ENCODE assay signal across 8 cellular contexts in the genomic region with DNA sequence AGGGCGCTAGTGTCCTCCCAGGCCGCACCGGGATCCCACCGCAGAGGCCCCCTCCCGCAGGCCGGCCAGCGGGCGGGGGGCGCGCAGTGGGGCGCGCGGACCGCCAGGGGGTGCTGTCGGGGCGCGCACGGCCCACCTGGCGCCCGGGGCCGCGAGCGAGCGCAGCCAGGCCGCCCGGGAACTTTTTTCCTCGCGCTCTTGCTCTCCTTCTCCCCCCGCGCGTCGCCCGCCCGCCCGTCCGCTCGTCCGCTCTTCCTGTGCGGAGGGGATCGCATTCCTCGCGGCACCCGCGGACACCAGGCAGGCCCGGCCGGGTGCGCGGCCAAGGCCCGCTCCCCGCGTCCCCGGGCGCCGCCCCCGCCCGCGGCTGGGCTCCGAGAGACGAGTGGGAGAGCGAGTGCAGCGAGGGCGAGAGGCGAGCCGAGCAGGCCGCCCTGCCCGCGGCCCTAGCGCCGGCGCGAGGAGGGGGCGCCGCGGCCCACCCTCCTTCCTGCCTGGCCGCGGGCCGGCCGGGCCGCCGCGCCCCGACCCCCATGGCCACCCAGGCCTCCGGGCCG. TPM values are rescaled to one million over a fixed set of nuclear protein-coding genes. Genes with fewer than 3 reads are reported as not detected.
DNase-seq lines count a peak whose midpoint lies in the region; ATAC-seq, FAIRE-seq and TF ChIP-seq lines count a peak whose summit lies in the region.

A gene with protein sequence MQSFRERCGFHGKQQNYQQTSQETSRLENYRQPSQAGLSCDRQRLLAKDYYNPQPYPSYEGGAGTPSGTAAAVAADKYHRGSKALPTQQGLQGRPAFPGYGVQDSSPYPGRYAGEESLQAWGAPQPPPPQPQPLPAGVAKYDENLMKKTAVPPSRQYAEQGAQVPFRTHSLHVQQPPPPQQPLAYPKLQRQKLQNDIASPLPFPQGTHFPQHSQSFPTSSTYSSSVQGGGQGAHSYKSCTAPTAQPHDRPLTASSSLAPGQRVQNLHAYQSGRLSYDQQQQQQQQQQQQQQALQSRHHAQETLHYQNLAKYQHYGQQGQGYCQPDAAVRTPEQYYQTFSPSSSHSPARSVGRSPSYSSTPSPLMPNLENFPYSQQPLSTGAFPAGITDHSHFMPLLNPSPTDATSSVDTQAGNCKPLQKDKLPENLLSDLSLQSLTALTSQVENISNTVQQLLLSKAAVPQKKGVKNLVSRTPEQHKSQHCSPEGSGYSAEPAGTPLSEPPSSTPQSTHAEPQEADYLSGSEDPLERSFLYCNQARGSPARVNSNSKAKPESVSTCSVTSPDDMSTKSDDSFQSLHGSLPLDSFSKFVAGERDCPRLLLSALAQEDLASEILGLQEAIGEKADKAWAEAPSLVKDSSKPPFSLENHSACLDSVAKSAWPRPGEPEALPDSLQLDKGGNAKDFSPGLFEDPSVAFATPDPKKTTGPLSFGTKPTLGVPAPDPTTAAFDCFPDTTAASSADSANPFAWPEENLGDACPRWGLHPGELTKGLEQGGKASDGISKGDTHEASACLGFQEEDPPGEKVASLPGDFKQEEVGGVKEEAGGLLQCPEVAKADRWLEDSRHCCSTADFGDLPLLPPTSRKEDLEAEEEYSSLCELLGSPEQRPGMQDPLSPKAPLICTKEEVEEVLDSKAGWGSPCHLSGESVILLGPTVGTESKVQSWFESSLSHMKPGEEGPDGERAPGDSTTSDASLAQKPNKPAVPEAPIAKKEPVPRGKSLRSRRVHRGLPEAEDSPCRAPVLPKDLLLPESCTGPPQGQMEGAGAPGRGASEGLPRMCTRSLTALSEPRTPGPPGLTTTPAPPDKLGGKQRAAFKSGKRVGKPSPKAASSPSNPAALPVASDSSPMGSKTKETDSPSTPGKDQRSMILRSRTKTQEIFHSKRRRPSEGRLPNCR (N-terminal part only) (plus strand): TSS at position 272 of the 557 bp plus-strand sequence. CDS start 111,491 bp downstream, outside the sequence.

- no peak for FAIRE-seq in pancreas (lab: Jason Lieb, UNC)

- ATAC-seq in activated naive CD8-positive, alpha-beta T cell treated with anti-CD3 and anti-CD28 coated beads, Interleukin-2, amount 50 U/mL, for 24 hours = peak; percentile 47
- ATAC-seq in pancreas = peak; percentile 72 to 80 (median 73)

- peaks cover 39% of the 10 kb centered on the region for H3K4me1 Mint-ChIP-seq in activated naive CD8-positive, alpha-beta T cell treated with anti-CD3 and anti-CD28 coated beads, Interleukin-2, amount 50 U/mL, for 24 hours
- peaks cover 47% of the 10 kb centered on the region for H3K4me1 Mint-ChIP-seq in type B pancreatic cell (ENCODE audit: unreplicated experiment)

- H3K4me3 ChIP-seq in cardiac muscle cell = peak within 1 kb of the TSS; percentile 78
- H3K4me3 ChIP-seq in pancreas = peak within 1 kb of the TSS; percentile 57 to 83 (median 68)

- H3K9me3 Mint-ChIP-seq in activated naive CD8-positive, alpha-beta T cell treated with anti-CD3 and anti-CD28 coated beads, Interleukin-2, amount 50 U/mL, for 24 hours = no peaks in the 10 kb centered on the region
- H3K9me3 Mint-ChIP-seq in type B pancreatic cell = no peaks in the 10 kb centered on the region

- H3K27me3 ChIP-seq in cardiac muscle cell (peaks cover 21% of the 10 kb centered on the region), pancreas (no peaks in the 10 kb centered on the region)

- TF ChIP-seq CTCF in cardiac muscle cell (IDR thresholded peaks at IDR 0.05; ENCODE audit: low read depth, low read length) (peak; percentile 48), pancreas (IDR thresholded peaks at IDR 0.05) (peak; percentile 41 to 85 (median 52)), type B pancreatic cell (conservative IDR thresholded peaks at IDR 0.05) (peak; percentile 86)

- H3K9me3 ChIP-seq in cardiac muscle cell (ENCODE audit: low read depth) (no peaks in the 10 kb centered on the region), pancreas (no peaks in the 10 kb centered on the region)

- WGBS in pancreas, 2 donors = 0 to 1% methylated on average over 13 to 84 of the region's 84 CpGs

- H3K27ac ChIP-seq in cardiac muscle cell = peak within 1 kb of the TSS; percentile 90
- H3K27ac ChIP-seq in pancreas = peak within 1 kb of the TSS; percentile 87 to 95 (median 88)

- peak; percentile 60 for DNase-seq in ELF-1 (ENCODE audit: low read depth, low spot score)
- DNase-seq in GOT3 (lab: John Stamatoyannopoulos, UW) = peak; percentile 44
- DNase-seq in NAMALWA (ENCODE audit: low spot score) = peak; percentile 61
- peak; percentile 79 for DNase-seq in SW480 (ENCODE audit: low spot score)
- peak; percentile 81 for DNase-seq in activated naive CD8-positive, alpha-beta T cell treated with anti-CD3 and anti-CD28 coated beads, Interleukin-2, amount 50 U/mL, for 24 hours
- peak; percentile 90 to 91 for DNase-seq in cardiac muscle cell (ENCODE audit: low read depth in 1 of 2, low spot score in 1 of 2)
- peak; percentile 75 to 90 (median 81) for DNase-seq in pancreas
- peak; percentile 88 for DNase-seq in type B pancreatic cell (ENCODE audit: extremely low spot score, unreplicated experiment)

- peak within 1 kb of the TSS; percentile 84 for H3K4me3 Mint-ChIP-seq in activated naive CD8-positive, alpha-beta T cell treated with anti-CD3 and anti-CD28 coated beads, Interleukin-2, amount 50 U/mL, for 24 hours
- H3K4me3 Mint-ChIP-seq in type B pancreatic cell = peak within 1 kb of the TSS; percentile 88

- peaks cover 1% of the 10 kb centered on the region for H3K36me3 Mint-ChIP-seq in activated naive CD8-positive, alpha-beta T cell treated with anti-CD3 and anti-CD28 coated beads, Interleukin-2, amount 50 U/mL, for 24 hours (ENCODE audit: low read depth)
- H3K36me3 Mint-ChIP-seq in type B pancreatic cell = no peaks in the 10 kb centered on the region

- H3K27ac Mint-ChIP-seq in activated naive CD8-positive, alpha-beta T cell treated with anti-CD3 and anti-CD28 coated beads, Interleukin-2, amount 50 U/mL, for 24 hours = peak within 1 kb of the TSS; percentile 82
- peak within 1 kb of the TSS; percentile 70 for H3K27ac Mint-ChIP-seq in type B pancreatic cell

- H3K4me1 ChIP-seq in cardiac muscle cell (ENCODE audit: low read depth) = peaks cover 8% of the 10 kb centered on the region
- H3K4me1 ChIP-seq in pancreas = peaks cover 6 to 27% (median 10%) of the 10 kb centered on the region in 3 donors

- no peaks in the 10 kb centered on the region for H3K27me3 Mint-ChIP-seq in activated naive CD8-positive, alpha-beta T cell treated with anti-CD3 and anti-CD28 coated beads, Interleukin-2, amount 50 U/mL, for 24 hours
- peaks cover 3% of the 10 kb centered on the region for H3K27me3 Mint-ChIP-seq in type B pancreatic cell

- intact Hi-C loops in pancreas (cut with DNase I) = loop anchor here in 1 of 3 donors (10.0 kb wide), 1 partner anchor 364 kb away; no protein-coding TSS in a partner anchor

- H3K36me3 ChIP-seq in cardiac muscle cell (no peaks in the 10 kb centered on the region), pancreas (no peaks in the 10 kb centered on the region)

RNA-seq across cellular contexts. Expression of the gene that starts here (rescaled TPM):
- 29.7 and 46.2 TPM in 2 replicates for total RNA-seq in cardiac muscle cell
- polyA plus RNA-seq in cardiac muscle cell = 19.9 and 20.2 TPM in 2 replicates
- 10 to 100 TPM; 12.1 to 21.6 (median 13.5) TPM for total RNA-seq in pancreas
- polyA plus RNA-seq in pancreas = 10 to 100 TPM; 21.1 to 23.9 TPM
- 61.1 and 61.3 TPM in 2 replicates for total RNA-seq in type B pancreatic cell (ENCODE audit: low replicate concordance)

Comparison
In these comparisons a context has a peak if more than half of its experiments do, and no peak if none do; other contexts are left out.
1. Peak in every context shown above with its lines: DNase-seq, ATAC-seq, H3K4me3 ChIP-seq and H3K27ac ChIP-seq.